ENCODE assay signal across 35 cellular contexts in the genomic region with DNA sequence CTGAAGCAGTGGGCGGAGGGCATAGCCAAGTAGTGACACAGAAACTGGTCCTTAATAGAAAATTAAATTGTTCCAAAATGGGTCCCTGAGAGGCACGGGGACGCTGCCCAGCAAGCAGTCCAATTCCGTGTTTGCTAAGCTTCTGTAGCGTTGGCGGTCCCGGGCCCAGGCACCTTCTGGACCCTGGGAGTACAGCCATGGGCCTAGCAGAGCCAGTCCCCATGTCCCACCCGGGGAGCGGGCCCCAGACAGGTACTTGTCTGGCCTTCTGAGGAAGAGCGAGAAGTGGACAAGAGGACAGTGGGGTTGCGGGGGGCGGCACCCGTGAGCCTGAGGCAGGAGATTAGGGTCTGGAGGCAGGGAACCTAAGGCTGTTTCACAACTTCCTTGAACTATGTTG. TPM values are rescaled to one million over a fixed set of nuclear protein-coding genes. Genes with fewer than 3 reads are reported as not detected.
"Had no signal": no experiment of that assay in that cellular context is flagged by ENCODE, and none has a peak within 500 bp of the region (broad histone marks: within the 10 kb centered on the region; RNA-seq: fewer than 3 reads in every experiment).

No MANE protein-coding gene starts in this region.

- DNase-seq: dermis blood vessel endothelial cell; effector memory CD4-positive, alpha-beta T cell; erythroblast; esophagus squamous epithelium; foreskin melanocyte; glutamatergic neuron; hippocampal formation; kidney glomerular epithelial cell; left colon; left ventricle myocardium inferior; naive B cell; stimulated activated CD4-positive, alpha-beta T cell treated with anti-CD3 and anti-CD28 coated beads, Interleukin-15, amount 100 ng/mL, for 24 hours; stimulated activated CD4-positive, alpha-beta T cell treated with anti-CD3 and anti-CD28 coated beads, Interleukin-2, amount 100 ng/mL, for 48 hours; stimulated activated naive CD4-positive, alpha-beta T cell treated with Interleukin-2 at 50 U/mL for 16 hours; stomach; thyroid gland; trophoblast cell had no signal

- H3K4me3 ChIP-seq: coronary artery, esophagus squamous epithelium, heart right ventricle, left ventricle myocardium inferior, lung, skin epidermis, stomach, thyroid gland, vagina had no signal

- H3K9ac ChIP-seq: parathyroid adenoma had no signal

- H3K9me3 ChIP-seq: esophagus squamous epithelium, heart right ventricle, left ventricle myocardium inferior, neutrophil, stomach, thyroid gland, vagina had no signal

- H3K4me3 Mint-ChIP-seq: memory B cell; natural killer cell treated with Interleukin-12 subunit alpha and Interleukin-12 subunit beta and Interleukin-15 and Interleukin-18, amount 100 ng/mL, for 72 hours; stimulated activated effector memory CD8-positive, alpha-beta T cell treated with anti-CD3 and anti-CD28 coated beads, Interleukin-12 subunit alpha, Interleukin-12 subunit beta, amount 100 ng/mL, for 72 hours had no signal

- H3K27me3 Mint-ChIP-seq: memory B cell; naive B cell; natural killer cell treated with Interleukin-12 subunit alpha and Interleukin-12 subunit beta and Interleukin-15 and Interleukin-18, amount 100 ng/mL, for 72 hours; progenitor cell of endocrine pancreas had no signal

- FAIRE-seq: islet of Langerhans had no signal

- H3K9me3 Mint-ChIP-seq: memory B cell; naive B cell; natural killer cell treated with Interleukin-12 subunit alpha and Interleukin-12 subunit beta and Interleukin-15 and Interleukin-18, amount 100 ng/mL, for 72 hours; neural crest cell; stimulated activated effector memory CD8-positive, alpha-beta T cell treated with anti-CD3 and anti-CD28 coated beads, Interleukin-12 subunit alpha, Interleukin-12 subunit beta, amount 100 ng/mL, for 72 hours had no signal

- H3K27ac Mint-ChIP-seq: natural killer cell treated with Interleukin-12 subunit alpha and Interleukin-12 subunit beta and Interleukin-15 and Interleukin-18, amount 100 ng/mL, for 72 hours had no signal

- H3K27ac ChIP-seq: coronary artery, esophagus squamous epithelium, heart right ventricle, left ventricle myocardium inferior, neutrophil, parathyroid adenoma, skin epidermis, stomach, thyroid gland, vagina had no signal

- H3K36me3 Mint-ChIP-seq: natural killer cell treated with Interleukin-12 subunit alpha and Interleukin-12 subunit beta and Interleukin-15 and Interleukin-18, amount 100 ng/mL, for 72 hours had no signal

- H3K27me3 ChIP-seq: esophagus squamous epithelium, heart right ventricle, stomach, thyroid gland, vagina had no signal

- ATAC-seq: left colon; natural killer cell treated with Interleukin-12 subunit alpha and Interleukin-12 subunit beta and Interleukin-15 and Interleukin-18, amount 100 ng/mL, for 72 hours; stimulated activated effector memory CD8-positive, alpha-beta T cell treated with anti-CD3 and anti-CD28 coated beads, Interleukin-12 subunit alpha, Interleukin-12 subunit beta, amount 100 ng/mL, for 72 hours had no signal

RNA-seq across cellular contexts. Expression of a gene that starts 11.5 kb away (rescaled TPM):
- total RNA-seq: dermis blood vessel endothelial cell; esophagus squamous epithelium; heart right ventricle; left colon; lung; mononuclear cell; natural killer cell treated with Interleukin-12 subunit alpha and Interleukin-12 subunit beta and Interleukin-15 and Interleukin-18, amount 100 ng/mL, for 72 hours; neural crest cell; omental fat pad; progenitor cell of endocrine pancreas; stomach; subcutaneous adipose tissue; temporal lobe; ureter; vagina had no signal
- polyA plus RNA-seq: lung, stomach had no signal

RNA-seq across cellular contexts. Expression of a gene that starts 31.8 kb away (rescaled TPM):
- total RNA-seq: natural killer cell treated with Interleukin-12 subunit alpha and Interleukin-12 subunit beta and Interleukin-15 and Interleukin-18, amount 100 ng/mL, for 72 hours; stomach; temporal lobe; vagina had no signal
